Comparison of ENCODE assay signal across 8 cellular contexts in genomic region chr2:174341995-174342571, GRCh38. TPM values are rescaled to one million over a fixed set of nuclear protein-coding genes. Genes with fewer than 3 reads are reported as not detected.
DNase-seq lines count a peak whose midpoint lies in the region; ATAC-seq and TF ChIP-seq lines count a peak whose summit lies in the region.

No MANE protein-coding gene starts in this region.

- H3K79me2 ChIP-seq in mammary epithelial cell (ENCODE audit: insufficient read depth, low read length): no peaks in the 10 kb centered on the region

- H3K27ac ChIP-seq in mammary epithelial cell (ENCODE audit: insufficient read depth, low read depth, low read length) (no peak overlapping the region), breast epithelium (no peak overlapping the region)

- peaks cover 67% of the 10 kb centered on the region for H3K27me3 Mint-ChIP-seq in activated T-cell treated with anti-CD3 and anti-CD28 coated beads, Interleukin-2, amount 50 U/mL, for 4 hours (ENCODE audit: low read depth)
- H3K27me3 Mint-ChIP-seq in immature natural killer cell (ENCODE audit: low read depth in 3 of 3) (peaks cover 51 to 66% (median 59%) of the 10 kb centered on the region in 3 donors), type B pancreatic cell (peaks cover 91% of the 10 kb centered on the region)

- peak overlapping the region; percentile 29 for H3K4me3 Mint-ChIP-seq in activated T-cell treated with anti-CD3 and anti-CD28 coated beads, Interleukin-2, amount 50 U/mL, for 4 hours
- H3K4me3 Mint-ChIP-seq in immature natural killer cell (peak overlapping the region in 4 of 5 donors; percentile 49 to 73 (median 60)), type B pancreatic cell (peak overlapping the region; percentile 77)

- peak overlapping the region; percentile 63 for H2AFZ ChIP-seq in mammary epithelial cell (ENCODE audit: low read depth, low read length)

- H3K4me2 ChIP-seq in mammary epithelial cell (ENCODE audit: insufficient read depth, low read depth, low read length): peak overlapping the region; percentile 82

- H3K9me3 ChIP-seq in mammary epithelial cell (replicated peaks; ENCODE audit: insufficient read depth, low read length): no peaks in the 10 kb centered on the region
- no peaks in the 10 kb centered on the region for H3K9me3 ChIP-seq in breast epithelium

- dilution Hi-C loops in mammary epithelial cell (cut with HindIII; ENCODE audit: low sequenced_read_pairs): no loop called here

- CTCF ChIA-PET in mammary epithelial cell (lab: Charles Lee; ENCODE audit: low non-redundant PET): interaction anchor here (0.6 to 1.0 kb wide), 2 partner anchors 184 to 199 kb away, joined by 3 to 4 read pairs; no protein-coding TSS in a partner anchor

- no TSS peak for BruUV-seq in mammary epithelial cell (replicated peaks; lab: Mats Ljungman, UMichigan)

- ATAC-seq in activated T-cell treated with anti-CD3 and anti-CD28 coated beads, Interleukin-2, amount 50 U/mL, for 4 hours: no peak

- no peak for TF ChIP-seq CTCF in mammary epithelial cell (conservative IDR thresholded peaks at IDR 0.05 in 1 of 2, IDR thresholded peaks at IDR 0.05 in 1 of 2; ENCODE audit: extremely low read depth in 1 of 2, insufficient read depth in 1 of 2, low read depth in 1 of 2, low read length in 2 of 2)
- TF ChIP-seq CTCF in breast epithelium (IDR thresholded peaks at IDR 0.05): no peak
- no peak for TF ChIP-seq CTCF in type B pancreatic cell (conservative IDR thresholded peaks at IDR 0.05)
- TF ChIP-seq CTCF in GM13976 (IDR thresholded peaks at IDR 0.05; ENCODE audit: borderline replicate concordance, control extremely low read depth, extremely low read depth, insufficient read depth, missing control alignments): no peak

- peaks cover 30% of the 10 kb centered on the region for H3K4me1 Mint-ChIP-seq in activated T-cell treated with anti-CD3 and anti-CD28 coated beads, Interleukin-2, amount 50 U/mL, for 4 hours (ENCODE audit: low read depth)
- H3K4me1 Mint-ChIP-seq in immature natural killer cell (peaks cover 22 to 54% of the 10 kb centered on the region in 2 donors), type B pancreatic cell (ENCODE audit: unreplicated experiment) (peaks cover 31% of the 10 kb centered on the region)

- in situ Hi-C loops in mammary epithelial cell (cut with MboI; ENCODE audit: low sequenced_read_pairs in 2 of 2) (loop anchor here (25.0 kb wide), 2 partner anchors 155 to 180 kb away; no protein-coding TSS in a partner anchor), GM13976 (cut with MboI; ENCODE audit: low sequenced_read_pairs, unreplicated experiment) (loop anchor here (10.0 kb wide), 1 partner anchor 937 kb away; no protein-coding TSS in a partner anchor)

- H3K9me3 Mint-ChIP-seq in activated T-cell treated with anti-CD3 and anti-CD28 coated beads, Interleukin-2, amount 50 U/mL, for 4 hours: no peaks in the 10 kb centered on the region
- peaks cover 0 to 4% (median 0%) of the 10 kb centered on the region in 6 donors for H3K9me3 Mint-ChIP-seq in immature natural killer cell
- no peaks in the 10 kb centered on the region for H3K9me3 Mint-ChIP-seq in type B pancreatic cell

- H3K4me1 ChIP-seq in mammary epithelial cell (ENCODE audit: insufficient read depth, low read length) (peaks cover 33% of the 10 kb centered on the region), breast epithelium (peaks cover 0 to 7% of the 10 kb centered on the region in 2 donors)

- H3K36me3 Mint-ChIP-seq in activated T-cell treated with anti-CD3 and anti-CD28 coated beads, Interleukin-2, amount 50 U/mL, for 4 hours (ENCODE audit: insufficient read depth): peaks cover 9% of the 10 kb centered on the region
- H3K36me3 Mint-ChIP-seq in immature natural killer cell: peaks cover 5 to 9% (median 7%) of the 10 kb centered on the region in 3 donors
- H3K36me3 Mint-ChIP-seq in type B pancreatic cell: peaks cover 13% of the 10 kb centered on the region

- H3K9ac ChIP-seq in mammary epithelial cell (ENCODE audit: insufficient read depth, low read length): no peak overlapping the region

- no peaks in the 10 kb centered on the region for H3K36me3 ChIP-seq in mammary epithelial cell (ENCODE audit: insufficient read depth, low read length)
- no peaks in the 10 kb centered on the region for H3K36me3 ChIP-seq in breast epithelium

- intact Hi-C loops in mammary epithelial cell (cut with micrococcal nuclease) (loop anchor here (1.0 to 10.0 kb wide), 12 partner anchors 184 to 1537 kb away; no protein-coding TSS in a partner anchor), breast epithelium (cut with DNase I; ENCODE audit: low total_unique reads) (loop anchor here (10.0 kb wide), 1 partner anchor 937 kb away; no protein-coding TSS in a partner anchor)

- 7% methylated on average over 3 of the region's 47 CpGs for WGBS in mammary epithelial cell (ENCODE audit: low coverage, missing lambda C conversion rate)

- peak overlapping the region in 2 of 3 experiments; percentile 10 to 16 for H3K4me3 ChIP-seq in mammary epithelial cell (replicated peaks in 1 of 3; ENCODE audit: insufficient read depth in 1 of 3, low read depth in 2 of 3, low read length in 3 of 3)
- peak overlapping the region in 1 of 3 donors; percentile 48 for H3K4me3 ChIP-seq in breast epithelium

- DNase-seq in mammary epithelial cell (no peak), breast epithelium (ENCODE audit: low spot score in 2 of 2) (no peak), immature natural killer cell (no peak), type B pancreatic cell (ENCODE audit: extremely low spot score, unreplicated experiment) (no peak), NCI-H774 (lab: John Stamatoyannopoulos, UW) (no peak), GM13976 (ENCODE audit: low spot score) (no peak)
- DNase-seq in activated T-cell treated with anti-CD3 and anti-CD28 coated beads, Interleukin-2, amount 50 U/mL, for 4 hours: no peak
- no peak for DNase-seq in stimulated activated CD8-positive, alpha-beta memory T cell treated with anti-CD3 and anti-CD28 coated beads, Interleukin-4, amount 100 ng/mL, for 48 hours

- no peak for TF ChIP-seq POLR2A in breast epithelium (IDR thresholded peaks at IDR 0.05)

- no peaks in the 10 kb centered on the region for H4K20me1 ChIP-seq in mammary epithelial cell (ENCODE audit: insufficient read depth, low read length)

- H3K27me3 ChIP-seq in mammary epithelial cell (ENCODE audit: insufficient read depth, low read length) (peaks cover 46% of the 10 kb centered on the region), breast epithelium (peaks cover 14 to 75% of the 10 kb centered on the region in 2 donors)

- H3K27ac Mint-ChIP-seq in immature natural killer cell: peak overlapping the region in 1 of 6 donors; percentile 64
- H3K27ac Mint-ChIP-seq in type B pancreatic cell: no peak overlapping the region

RNA-seq across cellular contexts. Expression of gene SP9, which starts 7.3 kb away (rescaled TPM):
- total RNA-seq in mammary epithelial cell (under 1 TPM in 1 of 2 donors, not detected in 1; under 0.01 TPM), breast epithelium (under 1 TPM in 2 of 3 donors, not detected in 1; 0.33 to 0.80 TPM), type B pancreatic cell (ENCODE audit: low replicate concordance) (0.56 TPM in 1 of 2 replicates, not detected in the other)
- polyA plus RNA-seq in mammary epithelial cell (not detected), immature natural killer cell (not detected)
- not detected for polyA minus RNA-seq in mammary epithelial cell
- total RNA-seq in activated T-cell treated with anti-CD3 and anti-CD28 coated beads, Interleukin-2, amount 50 U/mL, for 4 hours: not detected

RNA-seq across cellular contexts. Expression of gene SCRN3, which starts 53.4 kb away (rescaled TPM):
- 10 to 100 TPM; 19.1 to 23.3 TPM for total RNA-seq in mammary epithelial cell
- 8.5 TPM for polyA plus RNA-seq in mammary epithelial cell
- 7.2 TPM for polyA minus RNA-seq in mammary epithelial cell
- total RNA-seq in breast epithelium: 10 to 100 TPM; 18.1 to 21.1 (median 18.7) TPM
- 10 to 100 TPM; 11.7 to 14.4 (median 14.2) TPM for total RNA-seq in activated T-cell treated with anti-CD3 and anti-CD28 coated beads, Interleukin-2, amount 50 U/mL, for 4 hours
- 10 to 100 TPM in 1 of 3 donors, 1 to 10 TPM in 2; 5.8 to 13.6 (median 9.1) TPM for polyA plus RNA-seq in immature natural killer cell
- total RNA-seq in type B pancreatic cell (ENCODE audit: low replicate concordance): 23.2 and 25.9 TPM in 2 replicates
